1 cellular context compared by ENCODE assay signal in genomic region chr14:89469210-89470198, GRCh38.
TF ChIP-seq lines count a peak whose summit lies in the region.

No MANE protein-coding gene starts in this region.

TF ChIP-seq in GM23338, 12 proteins besides CTCF, POLR2A, EP300 and RAD21 (continued from another document):
- TF ChIP-seq ZNF462 (CRISPR knock-in tag; IDR thresholded peaks at IDR 0.05): no peak
- TF ChIP-seq STAT1 (IDR thresholded peaks at IDR 0.05; ENCODE audit: unreplicated experiment): no peak
